In genomic region chr2:168456526-168457176, GRCh38 we compare ENCODE assay signal across 1 cellular context.
TF ChIP-seq lines count a peak whose summit lies in the region.

No MANE protein-coding gene starts in this region.

TF ChIP-seq in HepG2, 621 proteins besides CTCF, POLR2A, EP300 and RAD21 (continued from another document and continues in another):
- TF ChIP-seq ZBTB40 (IDR thresholded peaks at IDR 0.05) (no peak), ZBTB40 (CRISPR knock-in tag; IDR thresholded peaks at IDR 0.05) (no peak), RXRB (CRISPR knock-in tag; IDR thresholded peaks at IDR 0.05; ENCODE audit: borderline replicate concordance) (peak; percentile 5; the same call in 1 of the 2 replicates), TEAD2 (CRISPR knock-in tag; IDR thresholded peaks at IDR 0.05) (no peak), ZNF891 (CRISPR knock-in tag; IDR thresholded peaks at IDR 0.05) (0 out of 2 replicates have a peak, but pooled peaks have one; percentile 53), HMGA1 (CRISPR knock-in tag; conservative IDR thresholded peaks at IDR 0.05) (no peak), TFAP4 (IDR thresholded peaks at IDR 0.05; ENCODE audit: borderline replicate concordance, low read depth) (no peak; the same call in 1 of the 2 replicates), ZNF556 (CRISPR knock-in tag; IDR thresholded peaks at IDR 0.05; ENCODE audit: borderline replicate concordance) (peak; percentile 51), MAFG (CRISPR knock-in tag; IDR thresholded peaks at IDR 0.05) (no peak), NFE2L2 (IDR thresholded peaks at IDR 0.05; ENCODE audit: low read length) (no peak), ZNF431 (CRISPR knock-in tag; IDR thresholded peaks at IDR 0.05; ENCODE audit: borderline replicate concordance, low read depth) (no peak), ZNF841 (CRISPR knock-in tag; IDR thresholded peaks at IDR 0.05; ENCODE audit: borderline replicate concordance) (no peak), NR0B2 (CRISPR knock-in tag; IDR thresholded peaks at IDR 0.05) (0 out of 2 replicates have a peak, but pooled peaks have one; percentile 53), SNAPC4 (CRISPR knock-in tag; IDR thresholded peaks at IDR 0.05) (no peak), DRAP1 (CRISPR knock-in tag; IDR thresholded peaks at IDR 0.05) (peak; percentile 29; the same call in 1 of the 2 replicates), ZNF558 (CRISPR knock-in tag; IDR thresholded peaks at IDR 0.05; ENCODE audit: borderline replicate concordance) (no peak), ZNF530 (CRISPR knock-in tag; IDR thresholded peaks at IDR 0.05; ENCODE audit: low read depth) (no peak), UBTF (CRISPR knock-in tag; IDR thresholded peaks at IDR 0.05) (peak; percentile 63), ZXDC (CRISPR knock-in tag; IDR thresholded peaks at IDR 0.05) (no peak), ISX (CRISPR knock-in tag; conservative IDR thresholded peaks at IDR 0.05) (no peak), TAF15 (IDR thresholded peaks at IDR 0.05; ENCODE audit: low read depth, low read length, poor library complexity, severe bottlenecking) (peak; percentile 31), MAFF (IDR thresholded peaks at IDR 0.05; ENCODE audit: low read depth, low read length) (no peak), GFI1 (CRISPR knock-in tag; IDR thresholded peaks at IDR 0.05; ENCODE audit: borderline replicate concordance) (peak; percentile 59; the same call in 1 of the 2 replicates), FOXJ3 (CRISPR knock-in tag; IDR thresholded peaks at IDR 0.05; ENCODE audit: borderline replicate concordance) (no peak), HNF4A (CRISPR knock-in tag; IDR thresholded peaks at IDR 0.05) (0 out of 2 replicates have a peak, but pooled peaks have one; percentile 10), PITX1 (CRISPR knock-in tag; IDR thresholded peaks at IDR 0.05) (peak; percentile 44; the same call in 1 of the 2 replicates), RNF219 (CRISPR knock-in tag; IDR thresholded peaks at IDR 0.05) (no peak; the same call in 1 of the 2 replicates), ZIK1 (CRISPR knock-in tag; IDR thresholded peaks at IDR 0.05; ENCODE audit: borderline replicate concordance, low read depth) (no peak), SP4 (CRISPR knock-in tag; IDR thresholded peaks at IDR 0.05) (peak; percentile 60; the same call in 1 of the 2 replicates), KLF15 (CRISPR knock-in tag; IDR thresholded peaks at IDR 0.05; ENCODE audit: borderline replicate concordance) (no peak), ONECUT2 (CRISPR knock-in tag; IDR thresholded peaks at IDR 0.05) (no peak), SSRP1 (CRISPR knock-in tag; IDR thresholded peaks at IDR 0.05) (no peak)
